Comparison of ENCODE assay signal across 9 cellular contexts in genomic region chr11:6693342-6694228, GRCh38. TPM values are rescaled to one million over a fixed set of nuclear protein-coding genes. Genes with fewer than 3 reads are reported as not detected.
DNase-seq lines count a peak whose midpoint lies in the region; ATAC-seq lines count a peak whose summit lies in the region.
"Had no signal": no experiment of that assay in that cellular context is flagged by ENCODE, and none has a peak within 500 bp of the region (broad histone marks: within the 10 kb centered on the region; RNA-seq: fewer than 3 reads in every experiment).

No MANE protein-coding gene starts in this region.

- ATAC-seq in activated T-helper 17 cell treated with anti-CD3 and anti-CD28 coated beads, Interleukin-2, amount 50 U/mL, for 72 hours (replicated peaks) = peak; percentile 95
- ATAC-seq in left ventricle myocardium superior (peak; percentile 75), HG03139 (IDR thresholded peaks at IDR 0.05; ENCODE audit: unreplicated experiment) (no peak), GM18511 (IDR thresholded peaks at IDR 0.05; ENCODE audit: unreplicated experiment) (no peak), GM21529 (IDR thresholded peaks at IDR 0.05; ENCODE audit: unreplicated experiment) (no peak)
- peak; percentile 82 for ATAC-seq in stimulated activated effector memory CD8-positive, alpha-beta T cell treated with anti-CD3 and anti-CD28 coated beads, Interleukin-12 subunit alpha, Interleukin-12 subunit beta, amount 100 ng/mL, for 72 hours

- H3K9me3 Mint-ChIP-seq in activated T-helper 17 cell treated with anti-CD3 and anti-CD28 coated beads, Interleukin-2, amount 50 U/mL, for 72 hours = no peaks in the 10 kb centered on the region
- H3K9me3 Mint-ChIP-seq in stimulated activated effector memory CD8-positive, alpha-beta T cell treated with anti-CD3 and anti-CD28 coated beads, Interleukin-12 subunit alpha, Interleukin-12 subunit beta, amount 100 ng/mL, for 72 hours = no peaks in the 10 kb centered on the region

- no peaks in the 10 kb centered on the region for H3K36me3 Mint-ChIP-seq in activated T-helper 17 cell treated with anti-CD3 and anti-CD28 coated beads, Interleukin-2, amount 50 U/mL, for 72 hours (ENCODE audit: low read depth)
- H3K36me3 Mint-ChIP-seq in stimulated activated effector memory CD8-positive, alpha-beta T cell treated with anti-CD3 and anti-CD28 coated beads, Interleukin-12 subunit alpha, Interleukin-12 subunit beta, amount 100 ng/mL, for 72 hours = no peaks in the 10 kb centered on the region

- intact Hi-C loops in left ventricle myocardium superior (cut with micrococcal nuclease) = no loop called here

- peak overlapping the region; percentile 90 for H3K27ac Mint-ChIP-seq in activated T-helper 17 cell treated with anti-CD3 and anti-CD28 coated beads, Interleukin-2, amount 50 U/mL, for 72 hours
- peak overlapping the region; percentile 70 for H3K27ac Mint-ChIP-seq in stimulated activated effector memory CD8-positive, alpha-beta T cell treated with anti-CD3 and anti-CD28 coated beads, Interleukin-12 subunit alpha, Interleukin-12 subunit beta, amount 100 ng/mL, for 72 hours

- DNase-seq in NCI-H460 (ENCODE audit: extremely low read depth, low read depth) = peak; percentile 78
- DNase-seq in left ventricle myocardium superior = no peak
- DNase-seq in stimulated activated effector memory CD8-positive, alpha-beta T cell treated with anti-CD3 and anti-CD28 coated beads, Interleukin-12 subunit alpha, Interleukin-12 subunit beta, amount 100 ng/mL, for 72 hours (ENCODE audit: low spot score in 2 of 2) = peak; percentile 22 to 68
- DNase-seq in NCI-H524 (lab: John Stamatoyannopoulos, UW) = no peak
- DNase-seq: central memory CD4-positive, alpha-beta T cell had no signal

- H3K27me3 Mint-ChIP-seq in activated T-helper 17 cell treated with anti-CD3 and anti-CD28 coated beads, Interleukin-2, amount 50 U/mL, for 72 hours = no peaks in the 10 kb centered on the region

- peak overlapping the region; percentile 73 for H3K4me3 Mint-ChIP-seq in activated T-helper 17 cell treated with anti-CD3 and anti-CD28 coated beads, Interleukin-2, amount 50 U/mL, for 72 hours
- H3K4me3 Mint-ChIP-seq in stimulated activated effector memory CD8-positive, alpha-beta T cell treated with anti-CD3 and anti-CD28 coated beads, Interleukin-12 subunit alpha, Interleukin-12 subunit beta, amount 100 ng/mL, for 72 hours = peak overlapping the region; percentile 15

- H3K4me1 Mint-ChIP-seq in activated T-helper 17 cell treated with anti-CD3 and anti-CD28 coated beads, Interleukin-2, amount 50 U/mL, for 72 hours = peaks cover 20% of the 10 kb centered on the region
- H3K4me1 Mint-ChIP-seq in stimulated activated effector memory CD8-positive, alpha-beta T cell treated with anti-CD3 and anti-CD28 coated beads, Interleukin-12 subunit alpha, Interleukin-12 subunit beta, amount 100 ng/mL, for 72 hours = peaks cover 34% of the 10 kb centered on the region

RNA-seq across cellular contexts. Expression of gene MRPL17, which starts 10.4 kb away (rescaled TPM):
- 34.3 and 35.8 TPM in 2 replicates for total RNA-seq in NCI-H460 (2014; rRNA removed; shearing (Covaris generic))
- 1,075 and 1,287 TPM in 2 replicates for polyA plus RNA-seq in NCI-H460 (2014; cell fraction: nucleus; rRNA removed)
- 10 to 100 TPM; 65.8 to 74.7 TPM for total RNA-seq in activated T-helper 17 cell treated with anti-CD3 and anti-CD28 coated beads, Interleukin-2, amount 50 U/mL, for 72 hours
- 49.7 TPM for total RNA-seq in left ventricle myocardium superior

RNA-seq across cellular contexts. Expression of gene DCHS1, which starts 38.0 kb away (rescaled TPM):
- total RNA-seq in NCI-H460 (2014; rRNA removed; shearing (Covaris generic)) = 0.07 and 0.14 TPM in 2 replicates
- polyA plus RNA-seq in NCI-H460 (2014; cell fraction: nucleus; rRNA removed) = 0.04 and 0.37 TPM in 2 replicates
- 1 to 10 TPM in 1 of 2 donors, under 1 TPM in 1; 0.26 to 1.5 TPM for total RNA-seq in activated T-helper 17 cell treated with anti-CD3 and anti-CD28 coated beads, Interleukin-2, amount 50 U/mL, for 72 hours
- total RNA-seq in left ventricle myocardium superior = 8.8 TPM

Comparison
In these comparisons a context has a peak if more than half of its experiments do, and no peak if none do; other contexts are left out.
1. DNase-seq: peak in NCI-H460 (single experiment) and stimulated activated effector memory CD8-positive, alpha-beta T cell treated with anti-CD3 and anti-CD28 coated beads, Interleukin-12 subunit alpha, Interleukin-12 subunit beta, amount 100 ng/mL, for 72 hours (2 of 2); none in left ventricle myocardium superior (single experiment) and NCI-H524 (0 of 2).
2. ATAC-seq: peak in activated T-helper 17 cell treated with anti-CD3 and anti-CD28 coated beads, Interleukin-2, amount 50 U/mL, for 72 hours (single experiment), left ventricle myocardium superior (single experiment) and stimulated activated effector memory CD8-positive, alpha-beta T cell treated with anti-CD3 and anti-CD28 coated beads, Interleukin-12 subunit alpha, Interleukin-12 subunit beta, amount 100 ng/mL, for 72 hours (single experiment); none in HG03139 (single experiment), GM18511 (single experiment) and GM21529 (single experiment).